ENCODE assay signal across 8 cellular contexts in the genomic region with DNA sequence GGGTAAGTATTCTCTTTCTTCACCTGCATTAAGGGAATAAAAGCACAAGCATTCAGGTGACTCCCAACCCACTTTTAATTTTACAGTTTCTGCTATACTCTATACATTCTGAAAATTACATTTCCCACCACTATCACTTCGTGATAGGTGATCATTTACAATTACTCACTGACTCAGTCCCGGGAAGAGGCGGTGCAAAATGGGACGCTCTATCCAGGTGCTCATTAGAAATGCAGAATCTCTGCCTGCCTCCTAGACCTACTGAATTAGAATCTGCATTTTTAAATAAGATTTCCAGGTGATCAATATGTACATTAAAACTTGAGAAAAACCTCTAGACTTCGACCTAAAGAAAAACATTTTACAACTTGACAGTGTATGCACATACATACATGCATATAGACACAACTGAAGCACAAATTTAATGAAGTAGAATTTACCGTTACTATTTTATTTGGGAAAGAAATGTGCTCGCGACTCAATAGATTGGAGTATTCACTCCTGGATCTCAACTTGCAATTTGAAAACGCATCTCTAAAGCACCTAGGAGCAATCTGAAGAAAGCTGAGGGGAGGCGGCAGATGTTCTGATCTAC. TPM values are rescaled to one million over a fixed set of nuclear protein-coding genes. Genes with fewer than 3 reads are reported as not detected.
DNase-seq lines count a peak whose midpoint lies in the region; ATAC-seq and TF ChIP-seq lines count a peak whose summit lies in the region.

No MANE protein-coding gene starts in this region.

- no peaks in the 10 kb centered on the region for H3K27me3 ChIP-seq in MM.1S (replicated peaks; ENCODE audit: insufficient read depth, low read length)
- H3K27me3 ChIP-seq in effector memory CD4-positive, alpha-beta T cell (replicated peaks; ENCODE audit: control insufficient read depth, insufficient read depth, low read length, poor library complexity, severe bottlenecking), result no peaks in the 10 kb centered on the region

- peaks cover 36% of the 10 kb centered on the region for H3K79me2 ChIP-seq in MM.1S (ENCODE audit: low read length)

- peak overlapping the region; percentile 91 to 92 for H3K27ac Mint-ChIP-seq in natural killer cell

- ATAC-seq in natural killer cell (no peak), HG03469 (IDR thresholded peaks at IDR 0.05; ENCODE audit: unreplicated experiment) (no peak), GM21367 (IDR thresholded peaks at IDR 0.05; ENCODE audit: unreplicated experiment) (no peak)

- H3K9me3 Mint-ChIP-seq in natural killer cell, result no peaks in the 10 kb centered on the region

- peaks cover 53 to 54% of the 10 kb centered on the region in 2 donors for H3K4me1 Mint-ChIP-seq in natural killer cell

- H4K20me1 ChIP-seq in MM.1S (ENCODE audit: insufficient read depth, low read length), result no peaks in the 10 kb centered on the region

- H3F3A ChIP-seq in MM.1S (ENCODE audit: insufficient read depth, low read length), result peaks cover 8% of the 10 kb centered on the region

- DNase-seq in AG09309 (ENCODE audit: low read depth), result no peak
- no peak for DNase-seq in MM.1S
- DNase-seq in effector memory CD4-positive, alpha-beta T cell, result no peak
- DNase-seq in natural killer cell, result no peak
- DNase-seq in NCI-H82 (lab: John Stamatoyannopoulos, UW), result no peak
- no peak for DNase-seq in NCI-H1105 treated with DMSO at 0.1 percent for 48 hours (lab: John Stamatoyannopoulos, UW)

- H3K9me2 ChIP-seq in MM.1S (replicated peaks; ENCODE audit: insufficient read depth, low read length), result no peaks in the 10 kb centered on the region

- no peaks in the 10 kb centered on the region for H3K9me3 ChIP-seq in MM.1S (replicated peaks; ENCODE audit: insufficient read depth, low read length)
- H3K9me3 ChIP-seq in effector memory CD4-positive, alpha-beta T cell (ENCODE audit: control insufficient read depth, low read length), result no peaks in the 10 kb centered on the region

- H3K36me3 ChIP-seq in MM.1S (replicated peaks; ENCODE audit: insufficient read depth, low read length), result no peaks in the 10 kb centered on the region
- H3K36me3 ChIP-seq in effector memory CD4-positive, alpha-beta T cell (ENCODE audit: control insufficient read depth, insufficient read depth, low read length), result no peaks in the 10 kb centered on the region

- peak overlapping the region; percentile 78 for H2AFZ ChIP-seq in MM.1S (ENCODE audit: low read length)

- intact Hi-C loops in natural killer cell (cut with micrococcal nuclease), result no loop called here

- peak overlapping the region; percentile 66; the same call in 1 of the 2 replicates for H3K27ac ChIP-seq in MM.1S (ENCODE audit: low read length)
- H3K27ac ChIP-seq in effector memory CD4-positive, alpha-beta T cell (ENCODE audit: insufficient read depth, low read length, poor library complexity, severe bottlenecking), result peak overlapping the region; percentile 90

- TF ChIP-seq CTCF in AG09309 (IDR thresholded peaks at IDR 0.05; ENCODE audit: control insufficient read depth, insufficient read depth, low read depth, low read length, missing control alignments), result no peak
- TF ChIP-seq CTCF in MM.1S (IDR thresholded peaks at IDR 0.05; ENCODE audit: low read length), result no peak
- TF ChIP-seq CTCF in natural killer cell (IDR thresholded peaks at IDR 0.05), result no peak

- H3K4me3 ChIP-seq in AG09309 (ENCODE audit: control insufficient read depth, low read depth, low read length), result peak overlapping the region; percentile 88
- peak overlapping the region; percentile 84 for H3K4me3 ChIP-seq in MM.1S (ENCODE audit: low read length)
- peak overlapping the region; percentile 96 for H3K4me3 ChIP-seq in effector memory CD4-positive, alpha-beta T cell (ENCODE audit: insufficient read depth, low read depth, low read length, poor library complexity, severe bottlenecking)

- peak overlapping the region; percentile 97 for H3K4me3 Mint-ChIP-seq in natural killer cell

- H3K36me3 Mint-ChIP-seq in natural killer cell, result no peaks in the 10 kb centered on the region

- peak overlapping the region; percentile 64 for H3K4me2 ChIP-seq in MM.1S (ENCODE audit: low read depth, low read length)

- no peaks in the 10 kb centered on the region for H3K27me3 Mint-ChIP-seq in natural killer cell (ENCODE audit: low read depth in 2 of 2)

- peak overlapping the region; percentile 34; the same call in 1 of the 2 replicates for H3K9ac ChIP-seq in MM.1S (ENCODE audit: low read length)

- H3K4me1 ChIP-seq in MM.1S (ENCODE audit: low read length), result peaks cover 37% of the 10 kb centered on the region
- peaks cover 19% of the 10 kb centered on the region for H3K4me1 ChIP-seq in effector memory CD4-positive, alpha-beta T cell (ENCODE audit: control insufficient read depth, insufficient read depth, low read length, poor library complexity, severe bottlenecking)

RNA-seq across cellular contexts. Expression of a gene that starts 0.6 kb away (rescaled TPM):
- total RNA-seq in natural killer cell, result 100 to 1,000 TPM in 1 of 3 donors, 10 to 100 TPM in 2; 70.4 to 113 (median 99.3) TPM
